8 cellular contexts compared by ENCODE assay signal in the genomic region with DNA sequence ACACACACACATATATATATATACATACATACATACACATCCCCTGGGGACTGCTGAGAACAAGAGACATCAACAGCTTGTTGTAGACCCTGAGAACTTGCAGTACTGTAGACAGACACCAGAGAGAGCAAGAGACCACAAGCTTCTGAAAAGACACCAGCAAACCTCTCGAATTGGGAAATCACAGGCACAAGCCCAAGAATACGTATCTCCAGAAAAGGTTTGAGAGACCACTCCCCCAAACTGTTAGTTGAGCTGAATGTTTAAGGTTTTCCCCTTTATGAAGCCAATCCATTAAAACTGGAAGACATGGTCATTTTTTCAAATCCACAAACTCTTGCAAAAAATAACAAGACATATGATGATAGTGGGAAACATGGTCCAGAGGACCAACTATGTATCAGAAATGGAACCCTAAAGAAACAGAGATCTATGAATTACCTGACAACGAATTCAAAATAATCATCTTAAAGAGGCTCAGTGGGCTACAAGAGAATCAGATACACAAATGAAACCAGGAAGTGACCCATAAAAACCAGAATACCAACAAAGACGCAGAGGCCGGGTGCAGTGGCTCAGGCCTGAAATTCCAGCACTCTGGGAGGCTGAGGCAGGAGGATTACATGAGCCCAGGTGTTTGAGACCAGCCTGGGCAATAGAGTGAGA. TPM values are rescaled to one million over a fixed set of nuclear protein-coding genes. Genes with fewer than 3 reads are reported as not detected.
DNase-seq lines count a peak whose midpoint lies in the region; ATAC-seq and TF ChIP-seq lines count a peak whose summit lies in the region.

No MANE protein-coding gene starts in this region.

- no peak overlapping the region for H3K4me3 ChIP-seq in DND-41 (ENCODE audit: low read depth in 1 of 2, low read length in 2 of 2)
- no peak overlapping the region for H3K4me3 ChIP-seq in OCI-LY1 (ENCODE audit: low read depth, low read length, poor library complexity, severe bottlenecking)

- peaks cover 2% of the 10 kb centered on the region for H3K9me3 ChIP-seq in DND-41 (ENCODE audit: insufficient read depth, low read length, severe bottlenecking)
- H3K9me3 ChIP-seq in OCI-LY1 (ENCODE audit: low read length): peaks cover 16% of the 10 kb centered on the region; the same call in 1 of the 2 replicates

- H3K36me3 Mint-ChIP-seq in activated naive CD8-positive, alpha-beta T cell treated with anti-CD3 and anti-CD28 coated beads, Interleukin-2, amount 50 U/mL, for 24 hours (ENCODE audit: low read depth): no peaks in the 10 kb centered on the region

- H3K27me3 ChIP-seq in DND-41 (ENCODE audit: insufficient read depth, low read length, poor library complexity): no peaks in the 10 kb centered on the region
- H3K27me3 ChIP-seq in OCI-LY1 (ENCODE audit: insufficient read depth, low read length): no peaks in the 10 kb centered on the region; the same call in 1 of the 2 replicates

- ATAC-seq in DND-41 (ENCODE audit: insufficient read depth, low read depth) (peak; percentile 97), left cardiac atrium (peak; percentile 71 to 78), GM19351 (IDR thresholded peaks at IDR 0.05; ENCODE audit: unreplicated experiment) (no peak), HG03095 (IDR thresholded peaks at IDR 0.05; ENCODE audit: unreplicated experiment) (no peak)
- no peak for ATAC-seq in activated naive CD8-positive, alpha-beta T cell treated with anti-CD3 and anti-CD28 coated beads, Interleukin-2, amount 50 U/mL, for 24 hours

- no peak overlapping the region for H2AFZ ChIP-seq in DND-41 (ENCODE audit: low read depth, low read length)
- no peak overlapping the region for H2AFZ ChIP-seq in OCI-LY1 (ENCODE audit: low read length)

- H3K27me3 Mint-ChIP-seq in activated naive CD8-positive, alpha-beta T cell treated with anti-CD3 and anti-CD28 coated beads, Interleukin-2, amount 50 U/mL, for 24 hours: no peaks in the 10 kb centered on the region

- H3K9me3 Mint-ChIP-seq in activated naive CD8-positive, alpha-beta T cell treated with anti-CD3 and anti-CD28 coated beads, Interleukin-2, amount 50 U/mL, for 24 hours: no peaks in the 10 kb centered on the region

- H3K27ac ChIP-seq in DND-41 (ENCODE audit: low read length) (no peak overlapping the region), OCI-LY1 (ENCODE audit: low read depth, low read length, poor library complexity, severe bottlenecking) (no peak overlapping the region)

- H4K20me1 ChIP-seq in DND-41 (ENCODE audit: insufficient read depth, low read length) (no peaks in the 10 kb centered on the region), OCI-LY1 (ENCODE audit: insufficient read depth, low read length) (no peaks in the 10 kb centered on the region)

- H3K4me3 Mint-ChIP-seq in activated naive CD8-positive, alpha-beta T cell treated with anti-CD3 and anti-CD28 coated beads, Interleukin-2, amount 50 U/mL, for 24 hours: no peak overlapping the region

- intact Hi-C loops in left cardiac atrium (cut with DNase I): loop anchor here (2.0 kb wide), 2 partner anchors 159 to 161 kb away; no protein-coding TSS in a partner anchor

- no peaks in the 10 kb centered on the region for H3K9me2 ChIP-seq in OCI-LY1 (ENCODE audit: low read depth, low read length)

- no peak overlapping the region for H3K9ac ChIP-seq in DND-41 (ENCODE audit: low read depth, low read length)
- no peak overlapping the region for H3K9ac ChIP-seq in OCI-LY1 (ENCODE audit: low read length)

- TF ChIP-seq EP300 in Ishikawa (IDR thresholded peaks at IDR 0.05; ENCODE audit: borderline replicate concordance): no peak

- DNase-seq in DND-41 (peak; percentile 76), left cardiac atrium (peak; percentile 42), pulmonary artery endothelial cell (ENCODE audit: low read depth, low spot score) (peak; percentile 35)
- peak; percentile 43 for DNase-seq in activated naive CD8-positive, alpha-beta T cell treated with anti-CD3 and anti-CD28 coated beads, Interleukin-2, amount 50 U/mL, for 24 hours

- no peak overlapping the region for H3K27ac Mint-ChIP-seq in activated naive CD8-positive, alpha-beta T cell treated with anti-CD3 and anti-CD28 coated beads, Interleukin-2, amount 50 U/mL, for 24 hours

- peak; percentile 97 for TF ChIP-seq RAD21 in Ishikawa (IDR thresholded peaks at IDR 0.05; ENCODE audit: low read depth)

- no peaks in the 10 kb centered on the region for H3F3A ChIP-seq in OCI-LY1 (ENCODE audit: insufficient read depth, low read length)

- peak; percentile 79 for TF ChIP-seq CTCF in DND-41 (IDR thresholded peaks at IDR 0.05; ENCODE audit: borderline replicate concordance, extremely low read depth, low read length, poor library complexity, severe bottlenecking)
- TF ChIP-seq CTCF in OCI-LY1 (IDR thresholded peaks at IDR 0.05; ENCODE audit: low read length): peak; percentile 63

- H3K79me2 ChIP-seq in DND-41 (ENCODE audit: insufficient read depth, low read length): no peaks in the 10 kb centered on the region
- H3K79me2 ChIP-seq in OCI-LY1 (ENCODE audit: insufficient read depth, low read length): no peaks in the 10 kb centered on the region

- peaks cover 5% of the 10 kb centered on the region for H3K4me1 Mint-ChIP-seq in activated naive CD8-positive, alpha-beta T cell treated with anti-CD3 and anti-CD28 coated beads, Interleukin-2, amount 50 U/mL, for 24 hours

- no peak overlapping the region for H3K4me2 ChIP-seq in DND-41 (ENCODE audit: insufficient read depth, low read length)
- no peak overlapping the region for H3K4me2 ChIP-seq in OCI-LY1 (ENCODE audit: low read length)

- H3K4me1 ChIP-seq in DND-41 (ENCODE audit: insufficient read depth, low read length) (no peaks in the 10 kb centered on the region), OCI-LY1 (ENCODE audit: insufficient read depth, low read length, severe bottlenecking) (no peaks in the 10 kb centered on the region)

- H3K36me3 ChIP-seq in DND-41 (ENCODE audit: insufficient read depth, low read length) (no peaks in the 10 kb centered on the region), OCI-LY1 (ENCODE audit: insufficient read depth, low read length) (no peaks in the 10 kb centered on the region)

TF ChIP-seq in Ishikawa, 13 proteins besides CTCF, POLR2A, EP300 and RAD21:
- peak; percentile 91 for TF ChIP-seq CEBPB (IDR thresholded peaks at IDR 0.05)
- TF ChIP-seq YY1 (IDR thresholded peaks at IDR 0.05; ENCODE audit: low read depth): no peak
- no peak for TF ChIP-seq TEAD4 (IDR thresholded peaks at IDR 0.05)

RNA-seq across cellular contexts. Expression of a gene that starts 45.1 kb away (rescaled TPM):
- 10 to 100 TPM; 10.9 to 12.9 TPM for total RNA-seq in left cardiac atrium
- 26.7 and 45.4 TPM in 2 replicates for total RNA-seq in pulmonary artery endothelial cell

Comparison
In these comparisons a context has a peak if more than half of its experiments do, and no peak if none do; other contexts are left out.
1. ATAC-seq: peak in DND-41 (single experiment) and left cardiac atrium (2 of 2); none in activated naive CD8-positive, alpha-beta T cell treated with anti-CD3 and anti-CD28 coated beads, Interleukin-2, amount 50 U/mL, for 24 hours (single experiment), GM19351 (single experiment) and HG03095 (single experiment).
2. Peak in every context shown above with its lines, with median percentiles within 50 percentile points of each other: DNase-seq.